ENCODE assay signal across 14 cellular contexts in genomic region chr10:29443745-29444523, GRCh38.
DNase-seq lines count a peak whose midpoint lies in the region; ATAC-seq and TF ChIP-seq lines count a peak whose summit lies in the region.
"Had no signal": no experiment of that assay in that cellular context is flagged by ENCODE, and none has a peak within 500 bp of the region (broad histone marks: within the 10 kb centered on the region; RNA-seq: fewer than 3 reads in every experiment).

No MANE protein-coding gene starts in this region.

- no peak overlapping the region for H3K27ac Mint-ChIP-seq in activated naive CD4-positive, alpha-beta T cell treated with anti-CD3 and anti-CD28 coated beads for 36 hours
- no peak overlapping the region for H3K27ac Mint-ChIP-seq in activated naive CD4-positive, alpha-beta T cell treated with anti-CD3 and anti-CD28 coated beads, Interleukin-2, amount 50 U/mL, for 72 hours
- H3K27ac Mint-ChIP-seq: stimulated activated memory B cell treated with anti-CD40 and anti-IgM and Interleukin-4, amounts not matched to agents 10 μg/mL and 1 μg/mL and 100 μg/mL, for 72 hours had no signal

- ATAC-seq in activated naive CD4-positive, alpha-beta T cell treated with anti-CD3 and anti-CD28 coated beads, Interleukin-2, amount 50 U/mL, for 72 hours: no peak
- no peak for ATAC-seq in stimulated activated naive CD8-positive, alpha-beta T cell treated with anti-CD3 and anti-CD28 coated beads, Interleukin-15, Interleukin-2, amounts not matched to agents 100 U/mL and 50 U/mL, for 24 hours
- ATAC-seq: naive thymus-derived CD8-positive, alpha-beta T cell; stimulated activated memory B cell treated with anti-CD40 and anti-IgM and Interleukin-4, amounts not matched to agents 10 μg/mL and 1 μg/mL and 100 μg/mL, for 72 hours had no signal

- DNase-seq in activated naive CD4-positive, alpha-beta T cell treated with anti-CD3 and anti-CD28 coated beads for 36 hours: peak; percentile 35
- no peak for DNase-seq in activated naive CD4-positive, alpha-beta T cell treated with anti-CD3 and anti-CD28 coated beads, Interleukin-2, amount 50 U/mL, for 72 hours (ENCODE audit: low spot score in 2 of 2)
- DNase-seq in NCI-H510A (lab: John Stamatoyannopoulos, UW) (peak; percentile 39), choroid plexus epithelial cell (ENCODE audit: low read depth) (peak; percentile 44), ovary (no peak), NCI-H2227 (lab: John Stamatoyannopoulos, UW; ENCODE audit: unreplicated experiment) (no peak)
- peak; percentile 16 for DNase-seq in stimulated activated naive CD8-positive, alpha-beta T cell treated with anti-CD3 and anti-CD28 coated beads, Interleukin-15, Interleukin-2, amounts not matched to agents 100 U/mL and 50 U/mL, for 24 hours
- DNase-seq in stimulated activated naive CD4-positive, alpha-beta T cell (lab: John Stamatoyannopoulos, UW): no peak
- DNase-seq: activated T-cell treated with anti-CD3 and anti-CD28 coated beads, Interleukin-2, amount 50 U/mL, for 48 hours; anterior cingulate cortex; naive thymus-derived CD8-positive, alpha-beta T cell; NCI-H1694; stimulated activated CD4-positive, alpha-beta T cell treated with anti-CD3 and anti-CD28 coated beads, Interleukin-4, amount 100 ng/mL, for 1 hour had no signal

- H3K36me3 Mint-ChIP-seq in activated naive CD4-positive, alpha-beta T cell treated with anti-CD3 and anti-CD28 coated beads for 36 hours (ENCODE audit: low read depth): peaks cover 5% of the 10 kb centered on the region
- peaks cover 7 to 16% of the 10 kb centered on the region in 2 donors for H3K36me3 Mint-ChIP-seq in activated naive CD4-positive, alpha-beta T cell treated with anti-CD3 and anti-CD28 coated beads, Interleukin-2, amount 50 U/mL, for 72 hours

- CTCF ChIA-PET in activated naive CD4-positive, alpha-beta T cell treated with anti-CD3 and anti-CD28 coated beads for 36 hours (lab: Charles Lee): interaction anchor here (0.7 to 1.2 kb wide), 2 partner anchors 52 to 829 kb away, joined by 3 read pairs; no protein-coding TSS in a partner anchor

- H3K4me3 ChIP-seq in choroid plexus epithelial cell (ENCODE audit: low read depth, low read length) (no peak overlapping the region), ovary (no peak overlapping the region)

- no peaks in the 10 kb centered on the region for H3K27me3 Mint-ChIP-seq in activated naive CD4-positive, alpha-beta T cell treated with anti-CD3 and anti-CD28 coated beads for 36 hours (ENCODE audit: low read depth)
- H3K27me3 Mint-ChIP-seq: stimulated activated memory B cell treated with anti-CD40 and anti-IgM and Interleukin-4, amounts not matched to agents 10 μg/mL and 1 μg/mL and 100 μg/mL, for 72 hours had no signal

- TF ChIP-seq POLR2A in ovary (IDR thresholded peaks at IDR 0.05): no peak

- no peak overlapping the region for H3K27ac ChIP-seq in ovary

- intact Hi-C loops in activated naive CD4-positive, alpha-beta T cell treated with anti-CD3 and anti-CD28 coated beads for 36 hours (cut with micrococcal nuclease): loop anchor here (2.0 kb wide), 1 partner anchor 293 kb away; no protein-coding TSS in a partner anchor
- intact Hi-C loops in ovary (cut with DNase I): loop anchor here in 2 of 4 donors (5.0 to 10.0 kb wide), 3 partner anchors 49 to 779 kb away; no protein-coding TSS in a partner anchor

- 92 to 97% (median 95%) methylated on average over 5 of the region's 5 CpGs for WGBS in ovary, 3 donors

- H3K4me3 Mint-ChIP-seq in activated naive CD4-positive, alpha-beta T cell treated with anti-CD3 and anti-CD28 coated beads for 36 hours: no peak overlapping the region
- H3K4me3 Mint-ChIP-seq: naive thymus-derived CD8-positive, alpha-beta T cell; stimulated activated memory B cell treated with anti-CD40 and anti-IgM and Interleukin-4, amounts not matched to agents 10 μg/mL and 1 μg/mL and 100 μg/mL, for 72 hours had no signal

- peaks cover 5% of the 10 kb centered on the region for H3K9me3 Mint-ChIP-seq in activated naive CD4-positive, alpha-beta T cell treated with anti-CD3 and anti-CD28 coated beads for 36 hours
- peaks cover 3 to 8% of the 10 kb centered on the region in 2 donors for H3K9me3 Mint-ChIP-seq in activated naive CD4-positive, alpha-beta T cell treated with anti-CD3 and anti-CD28 coated beads, Interleukin-2, amount 50 U/mL, for 72 hours

- TF ChIP-seq CTCF in choroid plexus epithelial cell (conservative IDR thresholded peaks at IDR 0.05; ENCODE audit: low read depth, low read length) (no peak), ovary (IDR thresholded peaks at IDR 0.05) (no peak)

- TF ChIP-seq EP300 in ovary (IDR thresholded peaks at IDR 0.05): no peak

- no peaks in the 10 kb centered on the region for H3K27me3 ChIP-seq in ovary

- no peaks in the 10 kb centered on the region for H3K36me3 ChIP-seq in ovary

- H3K4me1 Mint-ChIP-seq in activated naive CD4-positive, alpha-beta T cell treated with anti-CD3 and anti-CD28 coated beads for 36 hours (ENCODE audit: low read depth): peaks cover 14% of the 10 kb centered on the region

- H3K4me1 ChIP-seq in ovary (ENCODE audit: insufficient read depth): no peaks in the 10 kb centered on the region

- no peaks in the 10 kb centered on the region for H3K9me3 ChIP-seq in ovary

Comparison
In these comparisons a context has a peak if more than half of its experiments do, and no peak if none do; other contexts are left out.
1. DNase-seq: peak in activated naive CD4-positive, alpha-beta T cell treated with anti-CD3 and anti-CD28 coated beads for 36 hours (single experiment), NCI-H510A (single experiment), choroid plexus epithelial cell (single experiment) and stimulated activated naive CD8-positive, alpha-beta T cell treated with anti-CD3 and anti-CD28 coated beads, Interleukin-15, Interleukin-2, amounts not matched to agents 100 U/mL and 50 U/mL, for 24 hours (single experiment); none in activated naive CD4-positive, alpha-beta T cell treated with anti-CD3 and anti-CD28 coated beads, Interleukin-2, amount 50 U/mL, for 72 hours (0 of 2), stimulated activated naive CD4-positive, alpha-beta T cell (0 of 6), ovary (0 of 5) and NCI-H2227 (single experiment).